Comparison of ENCODE assay signal across 18 cellular contexts in genomic region chr9:6765396-6765795, GRCh38. TPM values are rescaled to one million over a fixed set of nuclear protein-coding genes. Genes with fewer than 3 reads are reported as not detected.
DNase-seq lines count a peak whose midpoint lies in the region; ATAC-seq and TF ChIP-seq lines count a peak whose summit lies in the region.
"Had no signal": no experiment of that assay in that cellular context is flagged by ENCODE, and none has a peak within 500 bp of the region (broad histone marks: within the 10 kb centered on the region; RNA-seq: fewer than 3 reads in every experiment).

No MANE protein-coding gene starts in this region.

- no peaks in the 10 kb centered on the region for H4K20me1 ChIP-seq in H9 (ENCODE audit: control insufficient read depth, insufficient read depth, insufficient read length)

- no peaks in the 10 kb centered on the region for H3K27me3 Mint-ChIP-seq in CD4-positive, alpha-beta T cell
- H3K27me3 Mint-ChIP-seq in H9 (ENCODE audit: low read depth) (no peaks in the 10 kb centered on the region), T-helper 17 cell (no peaks in the 10 kb centered on the region), mesothelial cell of epicardium (ENCODE audit: low read depth) (no peaks in the 10 kb centered on the region)

- no peaks in the 10 kb centered on the region for H3K9me3 ChIP-seq in CD4-positive, alpha-beta T cell (ENCODE audit: control insufficient read depth, low read length)
- H3K9me3 ChIP-seq in H9 (ENCODE audit: control insufficient read depth, low read depth, low read length), result no peaks in the 10 kb centered on the region
- no peaks in the 10 kb centered on the region for H3K9me3 ChIP-seq in T-helper 17 cell (ENCODE audit: control insufficient read depth, low read length, poor library complexity, severe bottlenecking)
- H3K9me3 ChIP-seq: BE2C, HAP-1 had no signal

- H3K27ac ChIP-seq in CD4-positive, alpha-beta T cell (ENCODE audit: low read depth, low read length), result no peak overlapping the region
- H3K27ac ChIP-seq in H9 (ENCODE audit: insufficient read length, low read depth, low read length), result peak overlapping the region; percentile 35
- H3K27ac ChIP-seq: PC-9, SK-N-MC had no signal

- no peak overlapping the region for H2BK5ac ChIP-seq in H9 (ENCODE audit: insufficient read length, low read length)

- no peaks in the 10 kb centered on the region for H3K27me3 ChIP-seq in CD4-positive, alpha-beta T cell (ENCODE audit: control insufficient read depth, insufficient read depth, low read length)
- no peaks in the 10 kb centered on the region for H3K27me3 ChIP-seq in H9 (ENCODE audit: insufficient read depth, low read length)
- H3K27me3 ChIP-seq: BE2C had no signal

- no peak overlapping the region for H2AFZ ChIP-seq in H9 (ENCODE audit: low read length)
- H2AFZ ChIP-seq: PC-9 had no signal

- no peak overlapping the region for H3K56ac ChIP-seq in H9 (ENCODE audit: insufficient read length, low read depth, low read length)

- peak overlapping the region; percentile 16 for H3K27ac Mint-ChIP-seq in CD4-positive, alpha-beta T cell
- H3K27ac Mint-ChIP-seq in H9 (peak overlapping the region; percentile 63 to 77 (median 69)), T-helper 17 cell (peak overlapping the region; percentile 56), mesothelial cell of epicardium (peak overlapping the region; percentile 43)

- peaks cover 18% of the 10 kb centered on the region; the same call in 1 of the 2 replicates for H3K79me2 ChIP-seq in H9 (ENCODE audit: insufficient read depth, low read length)

- DNase-seq in CD4-positive, alpha-beta T cell, result no peak
- DNase-seq in H9, result no peak
- no peak for DNase-seq in T-helper 17 cell
- no peak for DNase-seq in mesothelial cell of epicardium (ENCODE audit: low spot score in 2 of 2, unreplicated experiment in 2 of 2)
- DNase-seq in iPS-NIHi11 (ENCODE audit: low spot score), result no peak
- no peak for DNase-seq in NCI-H1048 (lab: John Stamatoyannopoulos, UW)
- no peak for DNase-seq in NOMO-1 treated with dmso at 0.1 percent for 144 hours (lab: John Stamatoyannopoulos, UW; ENCODE audit: unreplicated experiment)
- DNase-seq: BE2C; EL; NCI-H1092; NCI-H1694; NCI-H345; NCI-H69; NK-92 treated with Interleukin-12 subunit alpha and Interleukin-12 subunit beta, amount 100 ng/mL, for 24 hours; PC-9 had no signal

- no peak overlapping the region for H3K9ac ChIP-seq in H9 (ENCODE audit: extremely low read depth, insufficient read length, low read length)

- no peak overlapping the region for H4K8ac ChIP-seq in H9 (replicated peaks; ENCODE audit: insufficient read length, low read depth, low read length)

- no peak overlapping the region for H4K5ac ChIP-seq in H9 (ENCODE audit: insufficient read length, low read depth, low read length)

- H3K14ac ChIP-seq in H9 (ENCODE audit: insufficient read depth, low read length), result no peak overlapping the region

- POLR2A ChIA-PET in CD4-positive, alpha-beta T cell (lab: Charles Lee), result no interaction called here

- H3K4ac ChIP-seq in H9 (ENCODE audit: low read depth, low read length), result no peak overlapping the region

- intact Hi-C loops in CD4-positive, alpha-beta T cell (cut with DNase I, micrococcal nuclease), result loop anchor here in 1 of 2 experiments (10.0 kb wide), 1 partner anchor 49 kb away; no protein-coding TSS in a partner anchor

- H2BK20ac ChIP-seq in H9 (ENCODE audit: low read depth, low read length, poor library complexity, severe bottlenecking), result no peak overlapping the region

- H3K4me3 Mint-ChIP-seq in CD4-positive, alpha-beta T cell, result no peak overlapping the region
- H3K4me3 Mint-ChIP-seq in H9, result peak overlapping the region; percentile 24 to 33; a peak in 2 of 5 replicates
- no peak overlapping the region for H3K4me3 Mint-ChIP-seq in T-helper 17 cell
- H3K4me3 Mint-ChIP-seq in mesothelial cell of epicardium, result no peak overlapping the region

- no peak overlapping the region for H2BK12ac ChIP-seq in H9 (ENCODE audit: insufficient read length, low read depth, low read length)

- CTCF ChIA-PET in CD4-positive, alpha-beta T cell (lab: Charles Lee), result no interaction called here

- no peak for ATAC-seq in CD4-positive, alpha-beta T cell (ENCODE audit: poor library complexity)
- no peak for ATAC-seq in T-helper 17 cell
- ATAC-seq: Right ventricle myocardium inferior had no signal

- H3K23ac ChIP-seq in H9 (ENCODE audit: insufficient read length, low read depth, low read length), result no peak overlapping the region

- peaks cover 51% of the 10 kb centered on the region for H3K4me1 Mint-ChIP-seq in CD4-positive, alpha-beta T cell (ENCODE audit: low read depth)
- H3K4me1 Mint-ChIP-seq in H9, result peaks cover 55 to 61% of the 10 kb centered on the region in 2 experiments
- peaks cover 49% of the 10 kb centered on the region for H3K4me1 Mint-ChIP-seq in T-helper 17 cell
- peaks cover 15% of the 10 kb centered on the region for H3K4me1 Mint-ChIP-seq in mesothelial cell of epicardium

- H2BK15ac ChIP-seq in H9 (ENCODE audit: low read depth, low read length), result no peak overlapping the region

- no peak overlapping the region for H2AK5ac ChIP-seq in H9 (ENCODE audit: insufficient read length, low read length)

- H3K4me2 ChIP-seq in H9 (ENCODE audit: insufficient read depth, insufficient read length, low read length), result peak overlapping the region; percentile 21
- H3K4me2 ChIP-seq: PC-9 had no signal

- TF ChIP-seq CTCF in CD4-positive, alpha-beta T cell (IDR thresholded peaks at IDR 0.05), result no peak
- TF ChIP-seq CTCF in H9 (conservative IDR thresholded peaks at IDR 0.05), result no peak
- no peak for TF ChIP-seq CTCF in mesothelial cell of epicardium (IDR thresholded peaks at IDR 0.05; ENCODE audit: unreplicated experiment)

- no peaks in the 10 kb centered on the region for H3K79me1 ChIP-seq in H9 (ENCODE audit: insufficient read depth, low read depth, low read length, poor library complexity, severe bottlenecking)

- H4K91ac ChIP-seq in H9 (ENCODE audit: insufficient read length, low read depth, low read length), result no peak overlapping the region

- WGBS in H9 (ENCODE audit: extremely low coverage, insufficient read length, low lambda C conversion rate), result no CpG with 5 or more reads among the region's 3 CpGs

- no peak overlapping the region for H2BK120ac ChIP-seq in H9 (ENCODE audit: low read depth, low read length, poor library complexity, severe bottlenecking)

- H3T11ph ChIP-seq in H9 (ENCODE audit: low read length), result no peak overlapping the region

- no peak overlapping the region for H3K18ac ChIP-seq in H9 (ENCODE audit: insufficient read length, low read depth, low read length)

- no peaks in the 10 kb centered on the region for H3K23me2 ChIP-seq in H9 (ENCODE audit: insufficient read length, low read depth, low read length, poor library complexity, severe bottlenecking)

- no peaks in the 10 kb centered on the region for H3K9me3 Mint-ChIP-seq in CD4-positive, alpha-beta T cell
- H3K9me3 Mint-ChIP-seq in H9, result peaks cover 0 to 5% of the 10 kb centered on the region in 2 experiments; a peak in 1 of 5 replicates
- peaks cover 6% of the 10 kb centered on the region for H3K9me3 Mint-ChIP-seq in mesothelial cell of epicardium

- peaks cover 10% of the 10 kb centered on the region for H3K4me1 ChIP-seq in H9 (ENCODE audit: insufficient read depth, low read length)
- H3K4me1 ChIP-seq: BE2C had no signal

- H3K36me3 Mint-ChIP-seq in CD4-positive, alpha-beta T cell (ENCODE audit: low read depth), result no peaks in the 10 kb centered on the region
- H3K36me3 Mint-ChIP-seq in H9 (ENCODE audit: insufficient read depth in 1 of 3, low read depth in 3 of 3) (peaks cover 0 to 7% (median 4%) of the 10 kb centered on the region in 3 experiments; a peak in 4 of 7 replicates), T-helper 17 cell (ENCODE audit: low read depth) (no peaks in the 10 kb centered on the region), mesothelial cell of epicardium (no peaks in the 10 kb centered on the region)

RNA-seq across cellular contexts. Expression of gene KDM4C, which starts 7.6 kb away (rescaled TPM):
- 10 to 100 TPM; 60.1 to 61.3 TPM for total RNA-seq in CD4-positive, alpha-beta T cell
- total RNA-seq in H9 (2021), result 21.0 and 24.0 TPM in 2 replicates
- total RNA-seq in T-helper 17 cell, result 10 to 100 TPM; 97.7 to 98.6 TPM
- 25.4 to 26.8 TPM (median 25.7 TPM) in 3 replicates for total RNA-seq in mesothelial cell of epicardium

Comparison
In these comparisons a context has a peak if more than half of its experiments do, and no peak if none do; other contexts are left out.
1. H3K27ac Mint-ChIP-seq: peak in every context shown above with its lines; median percentile 69 in H9; 56 in T-helper 17 cell; 43 in mesothelial cell of epicardium; 16 in CD4-positive, alpha-beta T cell.
2. H3K4me3 Mint-ChIP-seq: peak in H9 (2 of 2); none in CD4-positive, alpha-beta T cell (single experiment), T-helper 17 cell (single experiment) and mesothelial cell of epicardium (single experiment).